In genomic region chr4:37317104-37317643, GRCh38 we compare ENCODE assay signal across 31 cellular contexts.
"Had no signal": no experiment of that assay in that cellular context is flagged by ENCODE, and none has a peak within 500 bp of the region (broad histone marks: within the 10 kb centered on the region; RNA-seq: fewer than 3 reads in every experiment).

No MANE protein-coding gene starts in this region.

- H3K4me3 Mint-ChIP-seq: activated CD4-positive, alpha-beta memory T cell treated with anti-CD3 and anti-CD28 coated beads, Interleukin-2, amount 10 ng/mL, durations not matched to agents 7 days and 5 days; activated CD8-positive, alpha-beta memory T cell treated with anti-CD3 and anti-CD28 coated beads, Interleukin-2, amount 10 ng/mL, durations not matched to agents 7 days and 5 days; activated naive CD4-positive, alpha-beta T cell treated with anti-CD3 and anti-CD28 coated beads, Interleukin-2, amount 10 ng/mL, durations not matched to agents 7 days and 5 days; activated naive CD8-positive, alpha-beta T cell; activated naive CD8-positive, alpha-beta T cell treated with anti-CD3 and anti-CD28 coated beads, Interleukin-2, amount 50 U/mL, for 24 hours; T-cell; T-helper 17 cell had no signal

- H3K27me3 Mint-ChIP-seq: activated CD4-positive, alpha-beta memory T cell treated with anti-CD3 and anti-CD28 coated beads, Interleukin-2, amount 10 ng/mL, durations not matched to agents 7 days and 5 days; activated CD8-positive, alpha-beta memory T cell treated with anti-CD3 and anti-CD28 coated beads, Interleukin-2, amount 10 ng/mL, durations not matched to agents 7 days and 5 days; activated naive CD4-positive, alpha-beta T cell treated with anti-CD3 and anti-CD28 coated beads, Interleukin-2, amount 10 ng/mL, durations not matched to agents 7 days and 5 days; T-helper 17 cell had no signal

- H3K36me3 Mint-ChIP-seq: activated CD8-positive, alpha-beta memory T cell treated with anti-CD3 and anti-CD28 coated beads, Interleukin-2, amount 10 ng/mL, durations not matched to agents 7 days and 5 days; activated naive CD4-positive, alpha-beta T cell treated with anti-CD3 and anti-CD28 coated beads, Interleukin-2, amount 10 ng/mL, durations not matched to agents 7 days and 5 days; activated naive CD8-positive, alpha-beta T cell; T-cell had no signal

- H3K4me2 ChIP-seq: PC-9 had no signal

- H2AFZ ChIP-seq: PC-9 had no signal

- H3K36me3 ChIP-seq: brain microvascular endothelial cell had no signal

- H3K9me3 Mint-ChIP-seq: activated CD4-positive, alpha-beta memory T cell treated with anti-CD3 and anti-CD28 coated beads, Interleukin-2, amount 10 ng/mL, durations not matched to agents 7 days and 5 days; activated naive CD4-positive, alpha-beta T cell treated with anti-CD3 and anti-CD28 coated beads, Interleukin-2, amount 10 ng/mL, durations not matched to agents 7 days and 5 days had no signal

- DNase-seq: activated CD4-positive, alpha-beta memory T cell treated with anti-CD3 and anti-CD28 coated beads, Interleukin-2, amount 10 ng/mL, durations not matched to agents 7 days and 5 days; activated CD4-positive, alpha-beta T cell treated with anti-CD3 and anti-CD28 coated beads for 1 hour; activated CD4-positive, alpha-beta T cell treated with anti-CD3 and anti-CD28 coated beads for 48 hours; activated CD4-positive, CD25-positive, alpha-beta regulatory T cell; activated CD8-positive, alpha-beta memory T cell treated with anti-CD3 and anti-CD28 coated beads for 24 hours; activated CD8-positive, alpha-beta memory T cell treated with anti-CD3 and anti-CD28 coated beads, Interleukin-2, amount 10 ng/mL, durations not matched to agents 7 days and 5 days; activated CD8-positive, alpha-beta memory T cell treated with anti-CD3 and anti-CD28 coated beads, Interleukin-2, amount 50 U/mL, for 48 hours; activated effector memory CD4-positive, alpha-beta T cell treated with Interleukin-2 at 50 U/mL for 16 hours; activated naive CD4-positive, alpha-beta T cell treated with anti-CD3 and anti-CD28 coated beads, Interleukin-2, amount 10 ng/mL, durations not matched to agents 7 days and 5 days; activated naive CD8-positive, alpha-beta T cell treated with anti-CD3 and anti-CD28 coated beads, Interleukin-2, amount 50 U/mL, for 24 hours; activated T-cell treated with anti-CD3 and anti-CD28 coated beads, Interleukin-2, amount 50 U/mL, for 48 hours; anterior cingulate cortex; brain microvascular endothelial cell; central memory CD4-positive, alpha-beta T cell; NCI-H1105; NCI-H1417 treated with DMSO at 0.1 percent for 48 hours; NCI-H187 treated with DMSO at 0.1 percent for 48 hours; NCI-H2081 treated with DMSO at 0.1 percent for 48 hours; NCI-H226; NCI-H446 treated with DMSO at 0.1 percent for 48 hours; NCI-H524; NCI-H69; PC-9; SIG-M5; T-cell; T-helper 17 cell had no signal

- H3K27ac ChIP-seq: brain microvascular endothelial cell, PC-9, RWPE1, VCaP had no signal

- H3K27me3 ChIP-seq: brain microvascular endothelial cell had no signal

- H3K27ac Mint-ChIP-seq: activated CD4-positive, alpha-beta memory T cell treated with anti-CD3 and anti-CD28 coated beads, Interleukin-2, amount 10 ng/mL, durations not matched to agents 7 days and 5 days; activated CD8-positive, alpha-beta memory T cell treated with anti-CD3 and anti-CD28 coated beads, Interleukin-2, amount 10 ng/mL, durations not matched to agents 7 days and 5 days; activated naive CD4-positive, alpha-beta T cell treated with anti-CD3 and anti-CD28 coated beads, Interleukin-2, amount 10 ng/mL, durations not matched to agents 7 days and 5 days; activated naive CD8-positive, alpha-beta T cell; activated naive CD8-positive, alpha-beta T cell treated with anti-CD3 and anti-CD28 coated beads, Interleukin-2, amount 50 U/mL, for 24 hours; T-cell; T-helper 17 cell had no signal

- H3K4me1 Mint-ChIP-seq: activated CD4-positive, alpha-beta memory T cell treated with anti-CD3 and anti-CD28 coated beads, Interleukin-2, amount 10 ng/mL, durations not matched to agents 7 days and 5 days; activated CD8-positive, alpha-beta memory T cell treated with anti-CD3 and anti-CD28 coated beads, Interleukin-2, amount 10 ng/mL, durations not matched to agents 7 days and 5 days; activated naive CD4-positive, alpha-beta T cell treated with anti-CD3 and anti-CD28 coated beads, Interleukin-2, amount 10 ng/mL, durations not matched to agents 7 days and 5 days; activated naive CD8-positive, alpha-beta T cell treated with anti-CD3 and anti-CD28 coated beads, Interleukin-2, amount 50 U/mL, for 24 hours; T-cell; T-helper 17 cell had no signal

- ATAC-seq: activated CD8-positive, alpha-beta memory T cell treated with anti-CD3 and anti-CD28 coated beads, Interleukin-2, amount 10 ng/mL, durations not matched to agents 7 days and 5 days; activated naive CD8-positive, alpha-beta T cell treated with anti-CD3 and anti-CD28 coated beads, Interleukin-2, amount 50 U/mL, for 24 hours; Right ventricle myocardium inferior; SK-N-SH treated with all-trans-retinoic acid at 6 μM for 48 hours; T-cell; T-helper 17 cell had no signal

- H3K4me3 ChIP-seq: PC-9 had no signal
